In genomic region chr11:117143871-117144476, GRCh38 we compare ENCODE assay signal across 1 cellular context.
TF ChIP-seq lines count a peak whose summit lies in the region.

PAFAH1B2 (plus strand) TSS chr11:117144287; CDS start chr11:117152448, 8,161 bp downstream.

TF ChIP-seq in GM12878, 131 proteins besides CTCF, POLR2A, EP300 and RAD21 (continued from another document and continues in another):
- TF ChIP-seq, protein P1, sequence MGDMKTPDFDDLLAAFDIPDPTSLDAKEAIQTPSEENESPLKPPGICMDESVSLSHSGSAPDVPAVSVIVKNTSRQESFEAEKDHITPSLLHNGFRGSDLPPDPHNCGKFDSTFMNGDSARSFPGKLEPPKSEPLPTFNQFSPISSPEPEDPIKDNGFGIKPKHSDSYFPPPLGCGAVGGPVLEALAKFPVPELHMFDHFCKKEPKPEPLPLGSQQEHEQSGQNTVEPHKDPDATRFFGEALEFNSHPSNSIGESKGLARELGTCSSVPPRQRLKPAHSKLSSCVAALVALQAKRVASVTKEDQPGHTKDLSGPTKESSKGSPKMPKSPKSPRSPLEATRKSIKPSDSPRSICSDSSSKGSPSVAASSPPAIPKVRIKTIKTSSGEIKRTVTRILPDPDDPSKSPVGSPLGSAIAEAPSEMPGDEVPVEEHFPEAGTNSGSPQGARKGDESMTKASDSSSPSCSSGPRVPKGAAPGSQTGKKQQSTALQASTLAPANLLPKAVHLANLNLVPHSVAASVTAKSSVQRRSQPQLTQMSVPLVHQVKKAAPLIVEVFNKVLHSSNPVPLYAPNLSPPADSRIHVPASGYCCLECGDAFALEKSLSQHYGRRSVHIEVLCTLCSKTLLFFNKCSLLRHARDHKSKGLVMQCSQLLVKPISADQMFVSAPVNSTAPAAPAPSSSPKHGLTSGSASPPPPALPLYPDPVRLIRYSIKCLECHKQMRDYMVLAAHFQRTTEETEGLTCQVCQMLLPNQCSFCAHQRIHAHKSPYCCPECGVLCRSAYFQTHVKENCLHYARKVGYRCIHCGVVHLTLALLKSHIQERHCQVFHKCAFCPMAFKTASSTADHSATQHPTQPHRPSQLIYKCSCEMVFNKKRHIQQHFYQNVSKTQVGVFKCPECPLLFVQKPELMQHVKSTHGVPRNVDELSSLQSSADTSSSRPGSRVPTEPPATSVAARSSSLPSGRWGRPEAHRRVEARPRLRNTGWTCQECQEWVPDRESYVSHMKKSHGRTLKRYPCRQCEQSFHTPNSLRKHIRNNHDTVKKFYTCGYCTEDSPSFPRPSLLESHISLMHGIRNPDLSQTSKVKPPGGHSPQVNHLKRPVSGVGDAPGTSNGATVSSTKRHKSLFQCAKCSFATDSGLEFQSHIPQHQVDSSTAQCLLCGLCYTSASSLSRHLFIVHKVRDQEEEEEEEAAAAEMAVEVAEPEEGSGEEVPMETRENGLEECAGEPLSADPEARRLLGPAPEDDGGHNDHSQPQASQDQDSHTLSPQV (IDR thresholded peaks at IDR 0.05): no peak
- TF ChIP-seq MXI1 (IDR thresholded peaks at IDR 0.05; ENCODE audit: low read depth, low read length): peak; percentile 85; the same call in 1 of the 2 replicates
- 0 out of 2 replicates have a peak, but pooled peaks have one; percentile 35 for TF ChIP-seq MLLT1 (IDR thresholded peaks at IDR 0.05)
- 0 out of 2 replicates have a peak, but pooled peaks have one; percentile 38 for TF ChIP-seq MYB (IDR thresholded peaks at IDR 0.05; ENCODE audit: borderline replicate concordance, low read depth, low read length)
- no peak for TF ChIP-seq NFYA (IDR thresholded peaks at IDR 0.05; ENCODE audit: borderline replicate concordance, low read depth, low read length)
- 0 out of 2 replicates have a peak, but pooled peaks have one; percentile 40 for TF ChIP-seq EED (IDR thresholded peaks at IDR 0.05; ENCODE audit: low read depth)
- TF ChIP-seq SMARCA5 (IDR thresholded peaks at IDR 0.05): 0 out of 2 replicates have a peak, but pooled peaks have one; percentile 23
- TF ChIP-seq, protein P2, sequence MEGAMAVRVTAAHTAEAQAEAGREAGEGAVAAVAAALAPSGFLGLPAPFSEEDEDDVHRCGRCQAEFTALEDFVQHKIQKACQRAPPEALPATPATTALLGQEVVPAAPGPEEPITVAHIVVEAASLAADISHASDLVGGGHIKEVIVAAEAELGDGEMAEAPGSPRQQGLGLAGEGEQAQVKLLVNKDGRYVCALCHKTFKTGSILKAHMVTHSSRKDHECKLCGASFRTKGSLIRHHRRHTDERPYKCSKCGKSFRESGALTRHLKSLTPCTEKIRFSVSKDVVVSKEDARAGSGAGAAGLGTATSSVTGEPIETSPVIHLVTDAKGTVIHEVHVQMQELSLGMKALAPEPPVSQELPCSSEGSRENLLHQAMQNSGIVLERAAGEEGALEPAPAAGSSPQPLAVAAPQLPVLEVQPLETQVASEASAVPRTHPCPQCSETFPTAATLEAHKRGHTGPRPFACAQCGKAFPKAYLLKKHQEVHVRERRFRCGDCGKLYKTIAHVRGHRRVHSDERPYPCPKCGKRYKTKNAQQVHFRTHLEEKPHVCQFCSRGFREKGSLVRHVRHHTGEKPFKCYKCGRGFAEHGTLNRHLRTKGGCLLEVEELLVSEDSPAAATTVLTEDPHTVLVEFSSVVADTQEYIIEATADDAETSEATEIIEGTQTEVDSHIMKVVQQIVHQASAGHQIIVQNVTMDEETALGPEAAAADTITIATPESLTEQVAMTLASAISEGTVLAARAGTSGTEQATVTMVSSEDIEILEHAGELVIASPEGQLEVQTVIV (IDR thresholded peaks at IDR 0.05; ENCODE audit: borderline replicate concordance, partially characterized antibody): peak; percentile 71
- TF ChIP-seq USF2 (IDR thresholded peaks at IDR 0.05; ENCODE audit: borderline replicate concordance, low read depth, low read length): no peak
- TF ChIP-seq MEF2B (IDR thresholded peaks at IDR 0.05; ENCODE audit: partially characterized antibody, poor library complexity, severe bottlenecking): no peak
- no peak for TF ChIP-seq ZNF217 (IDR thresholded peaks at IDR 0.05)
- TF ChIP-seq ZSCAN29 (IDR thresholded peaks at IDR 0.05): no peak
- TF ChIP-seq GABPA (IDR thresholded peaks at IDR 0.05; ENCODE audit: low read depth): peak; percentile 94
- TF ChIP-seq IRF4 (IDR thresholded peaks at IDR 0.05; ENCODE audit: low read depth, low read length): no peak
- TF ChIP-seq CEBPZ (IDR thresholded peaks at IDR 0.05; ENCODE audit: low read depth, low read length): no peak
- no peak for TF ChIP-seq BCL11A (IDR thresholded peaks at IDR 0.05; ENCODE audit: low read depth, low read length)
- TF ChIP-seq SMC3 (IDR thresholded peaks at IDR 0.05; ENCODE audit: borderline replicate concordance, low read length): no peak
- no peak for TF ChIP-seq CBX5 (IDR thresholded peaks at IDR 0.05; ENCODE audit: low read depth)
- TF ChIP-seq, protein P3, sequence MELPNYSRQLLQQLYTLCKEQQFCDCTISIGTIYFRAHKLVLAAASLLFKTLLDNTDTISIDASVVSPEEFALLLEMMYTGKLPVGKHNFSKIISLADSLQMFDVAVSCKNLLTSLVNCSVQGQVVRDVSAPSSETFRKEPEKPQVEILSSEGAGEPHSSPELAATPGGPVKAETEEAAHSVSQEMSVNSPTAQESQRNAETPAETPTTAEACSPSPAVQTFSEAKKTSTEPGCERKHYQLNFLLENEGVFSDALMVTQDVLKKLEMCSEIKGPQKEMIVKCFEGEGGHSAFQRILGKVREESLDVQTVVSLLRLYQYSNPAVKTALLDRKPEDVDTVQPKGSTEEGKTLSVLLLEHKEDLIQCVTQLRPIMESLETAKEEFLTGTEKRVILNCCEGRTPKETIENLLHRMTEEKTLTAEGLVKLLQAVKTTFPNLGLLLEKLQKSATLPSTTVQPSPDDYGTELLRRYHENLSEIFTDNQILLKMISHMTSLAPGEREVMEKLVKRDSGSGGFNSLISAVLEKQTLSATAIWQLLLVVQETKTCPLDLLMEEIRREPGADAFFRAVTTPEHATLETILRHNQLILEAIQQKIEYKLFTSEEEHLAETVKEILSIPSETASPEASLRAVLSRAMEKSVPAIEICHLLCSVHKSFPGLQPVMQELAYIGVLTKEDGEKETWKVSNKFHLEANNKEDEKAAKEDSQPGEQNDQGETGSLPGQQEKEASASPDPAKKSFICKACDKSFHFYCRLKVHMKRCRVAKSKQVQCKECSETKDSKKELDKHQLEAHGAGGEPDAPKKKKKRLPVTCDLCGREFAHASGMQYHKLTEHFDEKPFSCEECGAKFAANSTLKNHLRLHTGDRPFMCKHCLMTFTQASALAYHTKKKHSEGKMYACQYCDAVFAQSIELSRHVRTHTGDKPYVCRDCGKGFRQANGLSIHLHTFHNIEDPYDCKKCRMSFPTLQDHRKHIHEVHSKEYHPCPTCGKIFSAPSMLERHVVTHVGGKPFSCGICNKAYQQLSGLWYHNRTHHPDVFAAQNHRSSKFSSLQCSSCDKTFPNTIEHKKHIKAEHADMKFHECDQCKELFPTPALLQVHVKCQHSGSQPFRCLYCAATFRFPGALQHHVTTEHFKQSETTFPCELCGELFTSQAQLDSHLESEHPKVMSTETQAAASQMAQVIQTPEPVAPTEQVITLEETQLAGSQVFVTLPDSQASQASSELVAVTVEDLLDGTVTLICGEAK (IDR thresholded peaks at IDR 0.05; ENCODE audit: borderline replicate concordance): peak; percentile 92
- TF ChIP-seq CEBPB (IDR thresholded peaks at IDR 0.05; ENCODE audit: borderline replicate concordance in 1 of 2, low read depth in 2 of 2, low read length in 2 of 2): no peak
- no peak for TF ChIP-seq ATF3 (IDR thresholded peaks at IDR 0.05; ENCODE audit: borderline replicate concordance, extremely low read depth, low read depth, low read length)
- no peak for TF ChIP-seq ESRRA (IDR thresholded peaks at IDR 0.05; ENCODE audit: low read length)
- TF ChIP-seq SMAD5 (IDR thresholded peaks at IDR 0.05; ENCODE audit: low read depth): peak; percentile 88
- TF ChIP-seq EGR1 (IDR thresholded peaks at IDR 0.05; ENCODE audit: borderline replicate concordance in 1 of 2, low read depth in 2 of 2, low read length in 2 of 2): no peak
- TF ChIP-seq NR2F1 (conservative IDR thresholded peaks at IDR 0.05): no peak
- no peak for TF ChIP-seq RBBP5 (conservative IDR thresholded peaks at IDR 0.05)
- TF ChIP-seq NFXL1 (IDR thresholded peaks at IDR 0.05; ENCODE audit: borderline replicate concordance): no peak
- TF ChIP-seq IRF3 (IDR thresholded peaks at IDR 0.05): no peak
- TF ChIP-seq, protein P4, sequence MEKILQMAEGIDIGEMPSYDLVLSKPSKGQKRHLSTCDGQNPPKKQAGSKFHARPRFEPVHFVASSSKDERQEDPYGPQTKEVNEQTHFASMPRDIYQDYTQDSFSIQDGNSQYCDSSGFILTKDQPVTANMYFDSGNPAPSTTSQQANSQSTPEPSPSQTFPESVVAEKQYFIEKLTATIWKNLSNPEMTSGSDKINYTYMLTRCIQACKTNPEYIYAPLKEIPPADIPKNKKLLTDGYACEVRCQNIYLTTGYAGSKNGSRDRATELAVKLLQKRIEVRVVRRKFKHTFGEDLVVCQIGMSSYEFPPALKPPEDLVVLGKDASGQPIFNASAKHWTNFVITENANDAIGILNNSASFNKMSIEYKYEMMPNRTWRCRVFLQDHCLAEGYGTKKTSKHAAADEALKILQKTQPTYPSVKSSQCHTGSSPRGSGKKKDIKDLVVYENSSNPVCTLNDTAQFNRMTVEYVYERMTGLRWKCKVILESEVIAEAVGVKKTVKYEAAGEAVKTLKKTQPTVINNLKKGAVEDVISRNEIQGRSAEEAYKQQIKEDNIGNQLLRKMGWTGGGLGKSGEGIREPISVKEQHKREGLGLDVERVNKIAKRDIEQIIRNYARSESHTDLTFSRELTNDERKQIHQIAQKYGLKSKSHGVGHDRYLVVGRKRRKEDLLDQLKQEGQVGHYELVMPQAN (conservative IDR thresholded peaks at IDR 0.05): no peak; the same call in none of the 2 replicates
- TF ChIP-seq RUNX3 (IDR thresholded peaks at IDR 0.05; ENCODE audit: low read length): peak; percentile 64
- no peak for TF ChIP-seq RCOR1 (conservative IDR thresholded peaks at IDR 0.05; ENCODE audit: low read depth, low read length)
- peak; percentile 80 for TF ChIP-seq CREB1 (IDR thresholded peaks at IDR 0.05; ENCODE audit: low read depth)
